In genomic region chr1:247105966-247106365, GRCh38 we compare ENCODE assay signal across 23 cellular contexts.
"Had no signal": no experiment of that assay in that cellular context is flagged by ENCODE, and none has a peak within 500 bp of the region (broad histone marks: within the 10 kb centered on the region; RNA-seq: fewer than 3 reads in every experiment).

No MANE protein-coding gene starts in this region.

- FAIRE-seq: bronchial epithelial cell had no signal

- H3K9ac ChIP-seq: KMS-11 had no signal

- H3K4me2 ChIP-seq: KMS-11 had no signal

- H3K27ac ChIP-seq: KMS-11 had no signal

- DNase-seq: activated CD4-positive, alpha-beta memory T cell treated with anti-CD3 and anti-CD28 coated beads, Interleukin-2, amount 10 ng/mL, durations not matched to agents 7 days and 5 days; activated CD4-positive, alpha-beta T cell treated with anti-CD3 and anti-CD28 coated beads, Interleukin-2, amount 50 U/mL, for 1 hour; activated CD4-positive, CD25-positive, alpha-beta regulatory T cell; activated CD8-positive, alpha-beta memory T cell treated with anti-CD3 and anti-CD28 coated beads, Interleukin-2, amount 50 U/mL, for 4 hours; activated gamma-delta T cell treated with Interleukin-2 at 50 U/mL for 16 hours; activated naive CD4-positive, alpha-beta T cell treated with anti-CD3 and anti-CD28 coated beads, Interleukin-2, amount 10 ng/mL, durations not matched to agents 7 days and 5 days; activated T-cell treated with anti-CD3 and anti-CD28 coated beads, Interleukin-2, amount 50 U/mL, for 72 hours; aorta; central memory CD4-positive, alpha-beta T cell; MV-4-11; NCI-H1092 treated with DMSO at 0.1 percent for 48 hours; NCI-H1436 treated with DMSO at 0.1 percent for 48 hours; NCI-H1930; NCI-H2171 treated with DMSO at 0.1 percent for 48 hours; NCI-H226; NCI-H526 treated with DMSO at 0.1 percent for 48 hours; NCI-H82; SIG-M5; T-helper 17 cell; T-helper 9 cell had no signal

- H3K4me3 Mint-ChIP-seq: activated CD4-positive, alpha-beta memory T cell treated with anti-CD3 and anti-CD28 coated beads, Interleukin-2, amount 10 ng/mL, durations not matched to agents 7 days and 5 days; activated naive CD4-positive, alpha-beta T cell treated with anti-CD3 and anti-CD28 coated beads, Interleukin-2, amount 10 ng/mL, durations not matched to agents 7 days and 5 days had no signal

- H3K27ac Mint-ChIP-seq: activated CD4-positive, alpha-beta memory T cell treated with anti-CD3 and anti-CD28 coated beads, Interleukin-2, amount 10 ng/mL, durations not matched to agents 7 days and 5 days; activated naive CD4-positive, alpha-beta T cell treated with anti-CD3 and anti-CD28 coated beads, Interleukin-2, amount 10 ng/mL, durations not matched to agents 7 days and 5 days; activated T-cell treated with anti-CD3 and anti-CD28 coated beads, Interleukin-2, amount 50 U/mL, for 72 hours; activated T-helper 2 cell treated with anti-CD3 and anti-CD28 coated beads, Interferon-gamma antibody, Interleukin-2, Interleukin-4, amounts not matched to agents 10 μg/mL and 5 μg/mL and 100 μg/mL, durations not matched to agents 14 hours and 24 hours and 36 hours; T-helper 17 cell had no signal
